ENCODE assay signal across 8 cellular contexts in the genomic region with DNA sequence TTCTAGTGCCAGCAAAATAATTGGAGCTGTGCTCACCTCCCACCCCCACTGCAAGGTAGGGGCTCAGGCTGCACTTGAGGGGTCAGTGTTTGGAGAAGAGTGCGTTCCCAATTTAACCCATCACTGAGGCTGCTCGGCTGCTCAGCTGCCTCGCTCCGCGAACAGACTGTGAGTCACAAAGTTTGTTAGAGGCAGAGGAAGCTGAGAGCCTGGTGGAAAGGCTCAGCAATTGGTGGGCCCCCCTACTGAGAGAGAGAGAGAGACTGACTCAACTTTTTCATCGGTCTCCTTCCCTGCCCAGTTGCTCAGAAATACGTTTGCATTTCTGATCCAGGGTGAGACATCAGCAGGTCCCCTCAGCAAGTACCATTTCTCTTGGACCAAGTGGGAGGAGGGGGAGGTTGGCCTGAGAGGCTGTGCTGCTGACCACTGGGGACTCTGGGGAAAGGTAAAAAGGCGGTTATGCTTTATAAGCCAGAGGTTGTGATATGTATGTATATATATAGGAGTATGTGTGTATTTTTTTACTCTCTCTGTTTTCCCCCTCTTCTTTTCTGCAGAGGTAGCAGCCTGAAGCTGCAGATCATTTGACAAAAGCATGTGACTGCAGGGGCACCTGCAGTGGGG. TPM values are rescaled to one million over a fixed set of nuclear protein-coding genes. Genes with fewer than 3 reads are reported as not detected.
DNase-seq lines count a peak whose midpoint lies in the region; ATAC-seq and TF ChIP-seq lines count a peak whose summit lies in the region.

No MANE protein-coding gene starts in this region.

- DNase-seq in AG08396 (ENCODE audit: low spot score) (peak; percentile 78), HS-5 (ENCODE audit: low read depth) (peak; percentile 43), osteoblast (ENCODE audit: insufficient read length, low spot score, missing footprints) (peak; percentile 98), omental fat pad (ENCODE audit: low spot score) (no peak), NCI-H1048 (lab: John Stamatoyannopoulos, UW) (no peak)
- DNase-seq in activated CD4-positive, alpha-beta T cell treated with anti-CD3 and anti-CD28 coated beads for 4 hours, result peak; percentile 40 to 47
- peak in 1 of 3 experiments; percentile 14 for DNase-seq in effector memory CD8-positive, alpha-beta T cell

- peaks cover 14% of the 10 kb centered on the region for H3K36me3 Mint-ChIP-seq in effector memory CD8-positive, alpha-beta T cell (ENCODE audit: insufficient read depth)

- H3K27ac Mint-ChIP-seq in effector memory CD8-positive, alpha-beta T cell, result peak overlapping the region; percentile 12 to 72

- no peak for TF ChIP-seq CTCF in osteoblast (IDR thresholded peaks at IDR 0.05; ENCODE audit: extremely low read depth, low read depth, low read length)
- TF ChIP-seq CTCF in omental fat pad (IDR thresholded peaks at IDR 0.05), result no peak

- H3K4me1 Mint-ChIP-seq in effector memory CD8-positive, alpha-beta T cell (ENCODE audit: low read depth in 2 of 2), result peaks cover 19 to 24% of the 10 kb centered on the region in 2 donors

- H3K79me2 ChIP-seq in osteoblast (ENCODE audit: insufficient read depth, low read length), result no peaks in the 10 kb centered on the region

- H3K9me3 Mint-ChIP-seq in effector memory CD8-positive, alpha-beta T cell, result no peaks in the 10 kb centered on the region

- peaks cover 3% of the 10 kb centered on the region for H4K20me1 ChIP-seq in osteoblast (ENCODE audit: insufficient read depth, low read length)

- H3K4me1 ChIP-seq in osteoblast (ENCODE audit: insufficient read depth, low read length), result peaks cover 22% of the 10 kb centered on the region

- H3K27me3 ChIP-seq in osteoblast (ENCODE audit: insufficient read depth, low read length), result peaks cover 14% of the 10 kb centered on the region

- H3K36me3 ChIP-seq in osteoblast (ENCODE audit: insufficient read depth, low read length), result no peaks in the 10 kb centered on the region

- no peak overlapping the region for H3K27ac ChIP-seq in osteoblast (ENCODE audit: low read depth, low read length)

- peak overlapping the region; percentile 93 for H3K4me2 ChIP-seq in osteoblast (ENCODE audit: insufficient read depth, low read length)

- H3K4me3 Mint-ChIP-seq in effector memory CD8-positive, alpha-beta T cell, result peak overlapping the region; percentile 87 to 93

- peak overlapping the region; percentile 74 for H3K4me3 ChIP-seq in osteoblast (ENCODE audit: insufficient read depth, low read length)

- H2AFZ ChIP-seq in osteoblast (ENCODE audit: low read length), result peak overlapping the region; percentile 87

- no peaks in the 10 kb centered on the region for H3K9me3 ChIP-seq in osteoblast (ENCODE audit: low read depth, low read length)

- ATAC-seq in effector memory CD8-positive, alpha-beta T cell (replicated peaks), result no peak
- no peak for ATAC-seq in omental fat pad (ENCODE audit: low FRiP score)
- no peak for ATAC-seq in GM19467 (IDR thresholded peaks at IDR 0.05; ENCODE audit: unreplicated experiment)

- peaks cover 38 to 53% of the 10 kb centered on the region in 2 donors for H3K27me3 Mint-ChIP-seq in effector memory CD8-positive, alpha-beta T cell

RNA-seq across cellular contexts. Expression of gene EFR3B, which starts 1.5 kb away (rescaled TPM):
- total RNA-seq in osteoblast, result 0.72 and 0.88 TPM in 2 replicates
- 1 to 10 TPM in 2 of 4 donors, under 1 TPM in 2; 0.63 to 2.2 (median 0.97) TPM for total RNA-seq in omental fat pad

Comparison
In these comparisons a context has a peak if more than half of its experiments do, and no peak if none do; other contexts are left out.
1. DNase-seq: peak in AG08396 (single experiment), HS-5 (single experiment), activated CD4-positive, alpha-beta T cell treated with anti-CD3 and anti-CD28 coated beads for 4 hours (2 of 2) and osteoblast (single experiment); none in omental fat pad (single experiment) and NCI-H1048 (single experiment).